8 cellular contexts compared by ENCODE assay signal in genomic region chr9:33287087-33287490, GRCh38. TPM values are rescaled to one million over a fixed set of nuclear protein-coding genes. Genes with fewer than 3 reads are reported as not detected.
DNase-seq lines count a peak whose midpoint lies in the region; ATAC-seq lines count a peak whose summit lies in the region.

No MANE protein-coding gene starts in this region.

- no peaks in the 10 kb centered on the region for H3K27me3 ChIP-seq in endocrine pancreas (ENCODE audit: control insufficient read depth, insufficient read depth, low read length)

- H3K36me3 ChIP-seq in endocrine pancreas (ENCODE audit: control insufficient read depth, insufficient read depth, low read length), result no peaks in the 10 kb centered on the region

- peaks cover 0 to 2% (median 0%) of the 10 kb centered on the region in 7 donors for H3K9me3 Mint-ChIP-seq in naive B cell

- DNase-seq in C1 segment of cervical spinal cord (lab: John Stamatoyannopoulos, UW), result peak in 8 of 14 donors; percentile 8 to 59 (median 23)
- DNase-seq in H4 (ENCODE audit: low spot score), result peak; percentile 68
- peak; percentile 31 for DNase-seq in NCI-H345 (lab: John Stamatoyannopoulos, UW)
- peak; percentile 12 for DNase-seq in activated CD4-positive, alpha-beta T cell treated with anti-CD3 and anti-CD28 coated beads for 1 hour
- peak; percentile 68 for DNase-seq in naive B cell

- no peaks in the 10 kb centered on the region for H3K27me3 Mint-ChIP-seq in naive B cell

- peak overlapping the region; percentile 36 for H3K9ac ChIP-seq in endocrine pancreas (ENCODE audit: control insufficient read depth, insufficient read depth, low read length)

- H3K4me1 Mint-ChIP-seq in naive B cell, result peaks cover 15 to 30% (median 23%) of the 10 kb centered on the region in 3 donors

- H3K36me3 Mint-ChIP-seq in naive B cell, result peaks cover 2 to 3% of the 10 kb centered on the region in 2 donors

- ATAC-seq in naive B cell (ENCODE audit: low read depth in 2 of 2) (peak in 1 of 2 donors; percentile 2), GM18520 (IDR thresholded peaks at IDR 0.05; ENCODE audit: unreplicated experiment) (no peak), GM18511 (IDR thresholded peaks at IDR 0.05; ENCODE audit: unreplicated experiment) (no peak)

- peak overlapping the region in 4 of 8 donors; percentile 49 to 85 (median 67) for H3K4me3 Mint-ChIP-seq in naive B cell

- peaks cover 2% of the 10 kb centered on the region for H3K4me1 ChIP-seq in endocrine pancreas (ENCODE audit: control insufficient read depth, insufficient read depth, low read length)

- peak overlapping the region; percentile 9 to 100 (median 89) for H3K27ac Mint-ChIP-seq in naive B cell

- no peak overlapping the region for H3K4me3 ChIP-seq in endocrine pancreas (ENCODE audit: control insufficient read depth, insufficient read depth, low read length)

- H3K9me3 ChIP-seq in endocrine pancreas (ENCODE audit: control insufficient read depth, low read length), result no peaks in the 10 kb centered on the region

RNA-seq across cellular contexts. Expression of gene NFX1, which starts 3.2 kb away (rescaled TPM):
- 15.2 and 19.8 TPM in 2 replicates for total RNA-seq in H4 (2014; rRNA removed; shearing (Covaris generic))
- 10 to 100 TPM; 25.7 to 59.9 (median 41.2) TPM for polyA plus RNA-seq in naive B cell (ENCODE audit: low read depth in 6 of 6)

RNA-seq across cellular contexts. Expression of gene CHMP5, which starts 22.2 kb away (rescaled TPM):
- 129 and 164 TPM in 2 replicates for total RNA-seq in H4 (2014; rRNA removed; shearing (Covaris generic))
- 10 to 100 TPM; 41.6 to 76.4 (median 54.2) TPM for polyA plus RNA-seq in naive B cell (ENCODE audit: low read depth in 6 of 6)

RNA-seq across cellular contexts. Expression of gene BAG1, which starts 22.6 kb away (rescaled TPM):
- total RNA-seq in H4 (2014; rRNA removed; shearing (Covaris generic)), result 58.8 and 67.4 TPM in 2 replicates
- 10 to 100 TPM; 45.7 to 85.6 (median 73.2) TPM for polyA plus RNA-seq in naive B cell (ENCODE audit: low read depth in 6 of 6)

RNA-seq across cellular contexts. Expression of gene SPINK4, which starts 47.1 kb away (rescaled TPM):
- 4.5 TPM in 1 of 2 replicates, not detected in the other for total RNA-seq in H4 (2014; rRNA removed; shearing (Covaris generic))
- polyA plus RNA-seq in naive B cell (ENCODE audit: low read depth in 6 of 6), result not detected

Comparison
In these comparisons a context has a peak if more than half of its experiments do, and no peak if none do; other contexts are left out.
1. DNase-seq: peak in every context shown above with its lines; median percentile 68 in H4; 68 in naive B cell; 31 in NCI-H345; 23 in C1 segment of cervical spinal cord; 12 in activated CD4-positive, alpha-beta T cell treated with anti-CD3 and anti-CD28 coated beads for 1 hour.